In genomic region chr18:24492445-24492844, GRCh38 we compare ENCODE assay signal across 8 cellular contexts.
DNase-seq lines count a peak whose midpoint lies in the region; ATAC-seq and TF ChIP-seq lines count a peak whose summit lies in the region.
"Had no signal": no experiment of that assay in that cellular context is flagged by ENCODE, and none has a peak within 500 bp of the region (broad histone marks: within the 10 kb centered on the region; RNA-seq: fewer than 3 reads in every experiment).

No MANE protein-coding gene starts in this region.

- H3K36me3 ChIP-seq in parathyroid adenoma (ENCODE audit: control insufficient read depth, insufficient read depth, low read length): no peaks in the 10 kb centered on the region
- H3K36me3 ChIP-seq: MG63 had no signal

- no peaks in the 10 kb centered on the region for H3K79me2 ChIP-seq in parathyroid adenoma

- H3K4me1 ChIP-seq in parathyroid adenoma: peaks cover 7% of the 10 kb centered on the region

- H3K4me3 ChIP-seq in parathyroid adenoma (ENCODE audit: low read depth, low read length): peak overlapping the region; percentile 35
- H3K4me3 ChIP-seq: MG63 had no signal

- peak overlapping the region; percentile 94 for H2AFZ ChIP-seq in parathyroid adenoma

- ATAC-seq in GM19035 (IDR thresholded peaks at IDR 0.05; ENCODE audit: unreplicated experiment): peak; percentile 57
- ATAC-seq in GM21825 (IDR thresholded peaks at IDR 0.05; ENCODE audit: unreplicated experiment): peak; percentile 59

- H3K27ac ChIP-seq in parathyroid adenoma: peak overlapping the region; percentile 60

- no peak for TF ChIP-seq CTCF in parathyroid adenoma (IDR thresholded peaks at IDR 0.05)

- H3K9me3 ChIP-seq in parathyroid adenoma (ENCODE audit: control insufficient read depth, low read length): no peaks in the 10 kb centered on the region
- H3K9me3 ChIP-seq: MG63 had no signal

- DNase-seq in NAMALWA (ENCODE audit: low spot score) (peak; percentile 40), HK-2 (ENCODE audit: unreplicated experiment) (no peak), HCEC 1CT (no peak), RKO (ENCODE audit: low spot score) (no peak)
- DNase-seq: MG63 had no signal

- H3K9ac ChIP-seq in parathyroid adenoma: peak overlapping the region; percentile 14

- no peaks in the 10 kb centered on the region for H3K27me3 ChIP-seq in parathyroid adenoma (ENCODE audit: control insufficient read depth, insufficient read depth, low read length)
- H3K27me3 ChIP-seq: MG63 had no signal

- H3K4me2 ChIP-seq in parathyroid adenoma (ENCODE audit: low read length): peak overlapping the region; percentile 63
